ENCODE assay signal across 8 cellular contexts in the genomic region with DNA sequence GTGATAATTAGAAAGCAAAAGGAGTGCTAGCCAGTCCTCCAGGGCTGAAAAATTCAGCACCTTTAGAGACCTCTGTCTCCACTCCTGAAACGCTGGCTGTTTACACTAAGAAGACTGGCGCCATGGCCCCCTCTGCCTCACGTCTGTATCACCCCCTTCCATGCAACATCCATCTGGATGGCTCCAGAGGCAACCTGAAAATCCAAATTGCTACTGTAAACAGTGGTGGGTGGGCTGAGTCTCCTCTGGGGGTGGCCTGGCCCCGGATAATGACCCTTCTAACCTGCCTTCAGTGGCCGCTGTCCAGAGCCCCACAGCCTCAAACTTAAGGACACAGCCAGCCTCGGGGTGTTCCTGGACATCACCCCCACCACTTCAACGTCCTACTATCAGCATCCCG. TPM values are rescaled to one million over a fixed set of nuclear protein-coding genes. Genes with fewer than 3 reads are reported as not detected.
A peak's percentile ranks its signal among the peaks of the same experiment; 100 is the strongest.
DNase-seq lines count a peak whose midpoint lies in the region; ATAC-seq and TF ChIP-seq lines count a peak whose summit lies in the region.

No MANE protein-coding gene starts in this region.

- H3K9me3 ChIP-seq in AG04450 (ENCODE audit: control insufficient read depth, insufficient read depth, low read length), result no peaks in the 10 kb centered on the region

- peaks cover 19 to 31% of the 10 kb centered on the region in 2 donors for H3K9me3 Mint-ChIP-seq in effector memory CD8-positive, alpha-beta T cell
- no peaks in the 10 kb centered on the region for H3K9me3 Mint-ChIP-seq in nephron

- POLR2A ChIA-PET in AG04450 (lab: Yijun Ruan, JAX), result no interaction called here

- no peak overlapping the region for H3K27ac ChIP-seq in AG04450 (ENCODE audit: low read depth, low read length)

- H3K4me3 ChIP-seq in AG04450 (ENCODE audit: low read depth, low read length) (peak overlapping the region; percentile 88), LNCaP clone FGC (ENCODE audit: low read depth, low read length) (peak overlapping the region; percentile 97)

- ATAC-seq in effector memory CD8-positive, alpha-beta T cell (replicated peaks), result no peak
- no peak for ATAC-seq in GM21381 (IDR thresholded peaks at IDR 0.05; ENCODE audit: unreplicated experiment)
- no peak for ATAC-seq in HG03460 (IDR thresholded peaks at IDR 0.05; ENCODE audit: unreplicated experiment)
- ATAC-seq in HG03378 (IDR thresholded peaks at IDR 0.05; ENCODE audit: unreplicated experiment), result no peak

- H3K4me3 Mint-ChIP-seq in effector memory CD8-positive, alpha-beta T cell, result peak overlapping the region; percentile 9 to 54
- peak overlapping the region; percentile 96 to 98 (median 98) for H3K4me3 Mint-ChIP-seq in nephron

- CTCF ChIA-PET in AG04450 (lab: Charles Lee), result no interaction called here

- no peak overlapping the region for H3K27ac Mint-ChIP-seq in effector memory CD8-positive, alpha-beta T cell
- peak overlapping the region; percentile 63 to 83 (median 83) for H3K27ac Mint-ChIP-seq in nephron

- TF ChIP-seq CTCF in AG04450 (IDR thresholded peaks at IDR 0.05; ENCODE audit: low read depth, low read length) (no peak), LNCaP clone FGC (IDR thresholded peaks at IDR 0.05; ENCODE audit: control insufficient read depth, extremely low read depth, insufficient read depth) (no peak), nephron (IDR thresholded peaks at IDR 0.05; ENCODE audit: unreplicated experiment in 3 of 3) (no peak)

- H3K27me3 Mint-ChIP-seq in effector memory CD8-positive, alpha-beta T cell, result peaks cover 17 to 31% of the 10 kb centered on the region in 2 donors
- H3K27me3 Mint-ChIP-seq in nephron (ENCODE audit: low read depth), result peaks cover 9% of the 10 kb centered on the region

- DNase-seq in AG04450 (ENCODE audit: low read depth, low spot score) (no peak), LNCaP clone FGC (ENCODE audit: low read depth) (no peak), activated gamma-delta T cell treated with Interleukin-2 at 50 U/mL for 16 hours (no peak)
- no peak for DNase-seq in effector memory CD8-positive, alpha-beta T cell

- peaks cover 5 to 6% of the 10 kb centered on the region in 2 donors for H3K4me1 Mint-ChIP-seq in effector memory CD8-positive, alpha-beta T cell (ENCODE audit: low read depth in 2 of 2)
- peaks cover 27% of the 10 kb centered on the region for H3K4me1 Mint-ChIP-seq in nephron

- no peaks in the 10 kb centered on the region for H3K36me3 Mint-ChIP-seq in effector memory CD8-positive, alpha-beta T cell (ENCODE audit: insufficient read depth)
- no peaks in the 10 kb centered on the region for H3K36me3 Mint-ChIP-seq in nephron (ENCODE audit: low read depth)

- H3K27me3 ChIP-seq in AG04450 (ENCODE audit: control insufficient read depth, insufficient read depth, low read length), result no peaks in the 10 kb centered on the region

RNA-seq across cellular contexts. Expression of gene PRKD1, which starts 1.4 kb away (rescaled TPM):
- polyA plus RNA-seq in AG04450 (2011; rRNA removed), result 20.7 and 24.5 TPM in 2 replicates
- 48.7 and 49.1 TPM in 2 replicates for polyA minus RNA-seq in AG04450 (2011; rRNA and poly(A)+ RNA removed)

Comparison
In these comparisons a context has a peak if more than half of its experiments do, and no peak if none do; other contexts are left out.
1. H3K27ac Mint-ChIP-seq: peak in nephron (3 of 3); none in effector memory CD8-positive, alpha-beta T cell (0 of 2).